12 cellular contexts compared by ENCODE assay signal in genomic region chrX:23634181-23634580, GRCh38. TPM values are rescaled to one million over a fixed set of nuclear protein-coding genes. Genes with fewer than 3 reads are reported as not detected.
A peak's percentile ranks its signal among the peaks of the same experiment; 100 is the strongest.
DNase-seq lines count a peak whose midpoint lies in the region; ATAC-seq and TF ChIP-seq lines count a peak whose summit lies in the region.
"Had no signal": no experiment of that assay in that cellular context is flagged by ENCODE, and none has a peak within 500 bp of the region (broad histone marks: within the 10 kb centered on the region; RNA-seq: fewer than 3 reads in every experiment).

No MANE protein-coding gene starts in this region.

- H3K4me1 ChIP-seq in H9 (ENCODE audit: insufficient read depth, low read length) = no peaks in the 10 kb centered on the region
- H3K4me1 ChIP-seq in RWPE2 (ENCODE audit: insufficient read depth, poor library complexity, severe bottlenecking) = no peaks in the 10 kb centered on the region
- no peaks in the 10 kb centered on the region for H3K4me1 ChIP-seq in MM.1S (ENCODE audit: low read length)
- H3K4me1 ChIP-seq: Caco-2 had no signal

- H3K23me2 ChIP-seq in H9 (ENCODE audit: insufficient read length, low read depth, low read length, poor library complexity, severe bottlenecking) = no peaks in the 10 kb centered on the region

- no peaks in the 10 kb centered on the region for H3K27me3 Mint-ChIP-seq in H9 (ENCODE audit: low read depth)

- H2BK15ac ChIP-seq in H9 (ENCODE audit: low read depth, low read length) = no peak overlapping the region

- H2AFZ ChIP-seq in H9 (ENCODE audit: low read length) (no peak overlapping the region), MM.1S (ENCODE audit: low read length) (no peak overlapping the region)

- H2BK20ac ChIP-seq in H9 (ENCODE audit: low read depth, low read length, poor library complexity, severe bottlenecking) = no peak overlapping the region

- H3K4me3 ChIP-seq in RWPE2 (ENCODE audit: severe bottlenecking) (no peak overlapping the region), fibroblast of villous mesenchyme (ENCODE audit: low read depth, low read length) (no peak overlapping the region), MM.1S (ENCODE audit: low read length) (no peak overlapping the region)

- H3F3A ChIP-seq in MM.1S (ENCODE audit: insufficient read depth, low read length) = no peaks in the 10 kb centered on the region

- H4K91ac ChIP-seq in H9 (ENCODE audit: insufficient read length, low read depth, low read length) = no peak overlapping the region

- no peak overlapping the region for H4K8ac ChIP-seq in H9 (replicated peaks; ENCODE audit: insufficient read length, low read depth, low read length)

- no peaks in the 10 kb centered on the region for H3K36me3 Mint-ChIP-seq in H9 (ENCODE audit: insufficient read depth in 1 of 3, low read depth in 3 of 3)

- peaks cover 2% of the 10 kb centered on the region; the same call in 1 of the 2 replicates for H3K79me2 ChIP-seq in H9 (ENCODE audit: insufficient read depth, low read length)
- H3K79me2 ChIP-seq in MM.1S (ENCODE audit: low read length) = no peaks in the 10 kb centered on the region

- H4K5ac ChIP-seq in H9 (ENCODE audit: insufficient read length, low read depth, low read length) = no peak overlapping the region

- peaks cover 3% of the 10 kb centered on the region in 2 experiments; a peak in 3 of 5 replicates for H3K9me3 Mint-ChIP-seq in H9
- H3K9me3 Mint-ChIP-seq: activated T-helper 2 cell treated with anti-CD3 and anti-CD28 coated beads, Interferon-gamma antibody, Interleukin-2, Interleukin-4, amounts not matched to agents 10 μg/mL and 5 μg/mL and 100 μg/mL, durations not matched to agents 14 hours and 24 hours and 36 hours had no signal

- H3K36me3 ChIP-seq in RWPE2 (ENCODE audit: low read depth) (no peaks in the 10 kb centered on the region), MM.1S (replicated peaks; ENCODE audit: insufficient read depth, low read length) (no peaks in the 10 kb centered on the region)
- H3K36me3 ChIP-seq: neutrophil had no signal

- H3K27ac ChIP-seq in H9 (ENCODE audit: insufficient read length, low read depth, low read length) = no peak overlapping the region
- H3K27ac ChIP-seq in RWPE2 (ENCODE audit: poor library complexity, severe bottlenecking) = no peak overlapping the region
- no peak overlapping the region for H3K27ac ChIP-seq in MM.1S (ENCODE audit: low read length)
- H3K27ac ChIP-seq: HL-60, neutrophil had no signal

- TF ChIP-seq CTCF in H9 (conservative IDR thresholded peaks at IDR 0.05) (peak; percentile 47; the same call in 2 of the 3 replicates), RWPE2 (IDR thresholded peaks at IDR 0.05; ENCODE audit: poor library complexity, severe bottlenecking) (peak; percentile 22), fibroblast of villous mesenchyme (IDR thresholded peaks at IDR 0.05; ENCODE audit: insufficient read depth, low read depth, low read length) (no peak), MM.1S (IDR thresholded peaks at IDR 0.05; ENCODE audit: low read length) (no peak)

- H3K4me2 ChIP-seq in H9 (ENCODE audit: insufficient read depth, insufficient read length, low read length) (no peak overlapping the region), MM.1S (ENCODE audit: low read depth, low read length) (no peak overlapping the region)

- no peaks in the 10 kb centered on the region for H3K9me2 ChIP-seq in MM.1S (replicated peaks; ENCODE audit: insufficient read depth, low read length)

- no CpG with 5 or more reads among the region's 1 CpG for WGBS in H9 (ENCODE audit: extremely low coverage, insufficient read length, low lambda C conversion rate)

- H3K18ac ChIP-seq in H9 (ENCODE audit: insufficient read length, low read depth, low read length) = no peak overlapping the region

- H3K27me3 ChIP-seq in H9 (ENCODE audit: insufficient read depth, low read length) (no peaks in the 10 kb centered on the region), RWPE2 (ENCODE audit: insufficient read depth, poor library complexity, severe bottlenecking) (no peaks in the 10 kb centered on the region), MM.1S (replicated peaks; ENCODE audit: insufficient read depth, low read length) (no peaks in the 10 kb centered on the region)
- H3K27me3 ChIP-seq: neutrophil had no signal

- H2AK5ac ChIP-seq in H9 (ENCODE audit: insufficient read length, low read length) = no peak overlapping the region

- no peak overlapping the region for H3K56ac ChIP-seq in H9 (ENCODE audit: insufficient read length, low read depth, low read length)

- no peak overlapping the region for H3K14ac ChIP-seq in H9 (ENCODE audit: insufficient read depth, low read length)

- no peak overlapping the region for H3K23ac ChIP-seq in H9 (ENCODE audit: insufficient read length, low read depth, low read length)

- H3K79me1 ChIP-seq in H9 (ENCODE audit: insufficient read depth, low read depth, low read length, poor library complexity, severe bottlenecking) = no peaks in the 10 kb centered on the region

- H3K27ac Mint-ChIP-seq in H9 = no peak overlapping the region
- H3K27ac Mint-ChIP-seq: activated T-helper 2 cell treated with anti-CD3 and anti-CD28 coated beads, Interferon-gamma antibody, Interleukin-2, Interleukin-4, amounts not matched to agents 10 μg/mL and 5 μg/mL and 100 μg/mL, durations not matched to agents 14 hours and 24 hours and 36 hours had no signal

- H4K20me1 ChIP-seq in H9 (ENCODE audit: control insufficient read depth, insufficient read depth, insufficient read length) (no peaks in the 10 kb centered on the region), MM.1S (ENCODE audit: insufficient read depth, low read length) (no peaks in the 10 kb centered on the region)

- H2BK12ac ChIP-seq in H9 (ENCODE audit: insufficient read length, low read depth, low read length) = no peak overlapping the region

- H3K9ac ChIP-seq in H9 (ENCODE audit: extremely low read depth, insufficient read length, low read length) (no peak overlapping the region), MM.1S (ENCODE audit: low read length) (no peak overlapping the region)

- no peak overlapping the region for H3T11ph ChIP-seq in H9 (ENCODE audit: low read length)

- H3K9me3 ChIP-seq in H9 (ENCODE audit: control insufficient read depth, low read depth, low read length) = no peaks in the 10 kb centered on the region
- no peaks in the 10 kb centered on the region for H3K9me3 ChIP-seq in RWPE2 (ENCODE audit: severe bottlenecking)
- H3K9me3 ChIP-seq in MM.1S (replicated peaks; ENCODE audit: insufficient read depth, low read length) = no peaks in the 10 kb centered on the region
- H3K9me3 ChIP-seq: Caco-2, neutrophil had no signal

- DNase-seq in COLO829 (ENCODE audit: low spot score) (peak; percentile 13), H9 (no peak), RWPE2 (ENCODE audit: low spot score) (no peak), fibroblast of villous mesenchyme (ENCODE audit: low read depth) (peak; percentile 1), NCI-H1436 (lab: John Stamatoyannopoulos, UW) (no peak), MM.1S (no peak)
- DNase-seq in activated naive CD4-positive, alpha-beta T cell treated with Interleukin-2 at 50 U/mL for 16 hours = no peak
- no peak for DNase-seq in stimulated activated CD4-positive, alpha-beta T cell treated with anti-CD3 and anti-CD28 coated beads, Interleukin-12 subunit alpha, Interleukin-12 subunit beta, amount 100 ng/mL, for 4 hours
- DNase-seq: Caco-2 had no signal

- H3K4ac ChIP-seq in H9 (ENCODE audit: low read depth, low read length) = no peak overlapping the region

- no peak for ATAC-seq in RWPE2 (ENCODE audit: low read depth)

- no peak overlapping the region for H2BK120ac ChIP-seq in H9 (ENCODE audit: low read depth, low read length, poor library complexity, severe bottlenecking)

- H3K4me3 Mint-ChIP-seq in H9 = no peak overlapping the region

- H2BK5ac ChIP-seq in H9 (ENCODE audit: insufficient read length, low read length) = no peak overlapping the region

- peaks cover 0 to 6% of the 10 kb centered on the region in 2 experiments; a peak in 3 of 4 replicates for H3K4me1 Mint-ChIP-seq in H9

RNA-seq across cellular contexts. Expression of gene PRDX4, which starts 33.1 kb away (rescaled TPM):
- 256 and 267 TPM in 2 replicates for total RNA-seq in H9 (2021)
- total RNA-seq in fibroblast of villous mesenchyme = 160 and 216 TPM in 2 replicates

Comparison
In these comparisons a context has a peak if more than half of its experiments do, and no peak if none do; other contexts are left out.
1. DNase-seq: peak in COLO829 (single experiment) and fibroblast of villous mesenchyme (single experiment); none in H9 (single experiment), RWPE2 (single experiment), activated naive CD4-positive, alpha-beta T cell treated with Interleukin-2 at 50 U/mL for 16 hours (single experiment), stimulated activated CD4-positive, alpha-beta T cell treated with anti-CD3 and anti-CD28 coated beads, Interleukin-12 subunit alpha, Interleukin-12 subunit beta, amount 100 ng/mL, for 4 hours (single experiment), NCI-H1436 (single experiment) and MM.1S (single experiment).
2. CTCF ChIP-seq: peak in H9 (single experiment) and RWPE2 (single experiment); none in fibroblast of villous mesenchyme (single experiment) and MM.1S (single experiment).